In genomic region chr11:35364101-35364780, GRCh38 we compare ENCODE assay signal across 9 cellular contexts. TPM values are rescaled to one million over a fixed set of nuclear protein-coding genes. Genes with fewer than 3 reads are reported as not detected.
DNase-seq lines count a peak whose midpoint lies in the region; ATAC-seq and TF ChIP-seq lines count a peak whose summit lies in the region.
"Had no signal": no experiment of that assay in that cellular context is flagged by ENCODE, and none has a peak within 500 bp of the region (broad histone marks: within the 10 kb centered on the region; RNA-seq: fewer than 3 reads in every experiment).

No MANE protein-coding gene starts in this region.

- in situ Hi-C loops in ACHN (cut with HindIII; ENCODE audit: low pct_ligation_motif_present, low pct_unique_long_range_greater_than_20kb, low sequenced_read_pairs): no loop called here

- H3K4me3 ChIP-seq in epithelial cell of proximal tubule (ENCODE audit: low read depth, low read length): no peak overlapping the region
- no peak overlapping the region for H3K4me3 ChIP-seq in mucosa of descending colon

- intact Hi-C loops in mucosa of descending colon (cut with DNase I, micrococcal nuclease): no loop called here

- ATAC-seq in mucosa of descending colon: peak; percentile 55
- ATAC-seq: activated CD8-positive, alpha-beta T cell treated with anti-CD3 and anti-CD28 coated beads for 36 hours had no signal

- H3K4me1 ChIP-seq in mucosa of descending colon (ENCODE audit: low read depth): no peaks in the 10 kb centered on the region

- no peaks in the 10 kb centered on the region for H3K36me3 ChIP-seq in mucosa of descending colon (ENCODE audit: low read depth)

- no peak for TF ChIP-seq CTCF in epithelial cell of proximal tubule (conservative IDR thresholded peaks at IDR 0.05; ENCODE audit: low read depth, low read length)
- TF ChIP-seq CTCF in mucosa of descending colon (IDR thresholded peaks at IDR 0.05): no peak

- no peaks in the 10 kb centered on the region for H3K9me3 ChIP-seq in mucosa of descending colon

- DNase-seq in ACHN (peak; percentile 61), NCI-H446 (lab: John Stamatoyannopoulos, UW) (peak; percentile 70 to 92), epithelial cell of proximal tubule (ENCODE audit: low read depth) (peak; percentile 86), mucosa of descending colon (peak in 1 of 3 donors; percentile 11), KG1 (lab: John Stamatoyannopoulos, UW) (no peak)
- no peak for DNase-seq in stimulated activated CD4-positive, alpha-beta T cell treated with anti-CD3 and anti-CD28 coated beads, Interleukin-1b, Interleukin-23, amount 100 ng/mL, for 48 hours
- DNase-seq in activated CD4-positive, alpha-beta T cell treated with anti-CD3 and anti-CD28 coated beads for 4 hours: no peak
- DNase-seq in stimulated activated CD4-positive, alpha-beta T cell treated with anti-CD3 and anti-CD28 coated beads, Interleukin-2, amount 100 ng/mL, for 48 hours: no peak
- DNase-seq: activated CD8-positive, alpha-beta T cell treated with anti-CD3 and anti-CD28 coated beads for 36 hours had no signal

RNA-seq across cellular contexts. Expression of gene SLC1A2, which starts 55.1 kb away (rescaled TPM):
- total RNA-seq in epithelial cell of proximal tubule (under 0.01 TPM in 1 of 2 replicates, not detected in the other), mucosa of descending colon (1 to 10 TPM in 1 of 3 donors, under 1 TPM in 2; 0.12 to 1.1 (median 0.32) TPM)
- total RNA-seq: activated CD8-positive, alpha-beta T cell treated with anti-CD3 and anti-CD28 coated beads for 36 hours had no signal

Comparison
In these comparisons a context has a peak if more than half of its experiments do, and no peak if none do; other contexts are left out.
1. DNase-seq: peak in ACHN (single experiment), NCI-H446 (2 of 2) and epithelial cell of proximal tubule (single experiment); none in stimulated activated CD4-positive, alpha-beta T cell treated with anti-CD3 and anti-CD28 coated beads, Interleukin-1b, Interleukin-23, amount 100 ng/mL, for 48 hours (single experiment), activated CD4-positive, alpha-beta T cell treated with anti-CD3 and anti-CD28 coated beads for 4 hours (0 of 2), KG1 (single experiment) and stimulated activated CD4-positive, alpha-beta T cell treated with anti-CD3 and anti-CD28 coated beads, Interleukin-2, amount 100 ng/mL, for 48 hours (0 of 2).